Comparison of ENCODE assay signal across 8 cellular contexts in genomic region chr10:97640174-97640867, GRCh38. TPM values are rescaled to one million over a fixed set of nuclear protein-coding genes. Genes with fewer than 3 reads are reported as not detected.
DNase-seq lines count a peak whose midpoint lies in the region; ATAC-seq and TF ChIP-seq lines count a peak whose summit lies in the region.

Gene PI4K2A, plus strand, starts transcription at chr10:97640671. Its CDS starts 72 bp downstream, at chr10:97640743.

- peaks cover 9% of the 10 kb centered on the region for H3F3A ChIP-seq in SK-N-SH (replicated peaks; ENCODE audit: insufficient read depth)

- peak in 1 of 2 experiments; percentile 26; a peak in 1 of 4 replicates for TF ChIP-seq EP300 in SK-N-SH (IDR thresholded peaks at IDR 0.05; ENCODE audit: borderline replicate concordance in 1 of 2, low read depth in 1 of 2, low read length in 1 of 2)

- H3K4me2 ChIP-seq in SK-N-SH: peak within 1 kb of the TSS; percentile 91

- peak within 1 kb of the TSS; percentile 92 for H3K9ac ChIP-seq in SK-N-SH

- H3K9me3 Mint-ChIP-seq in activated naive CD4-positive, alpha-beta T cell treated with anti-CD3 and anti-CD28 coated beads, Interleukin-2, amount 10 ng/mL, durations not matched to agents 7 days and 5 days: no peaks in the 10 kb centered on the region

- ATAC-seq in HG02610 (IDR thresholded peaks at IDR 0.05; ENCODE audit: unreplicated experiment): peak; percentile 98

- peak within 1 kb of the TSS; percentile 79 to 81 for H3K27ac ChIP-seq in SK-N-SH (ENCODE audit: low read depth in 2 of 2, low read length in 1 of 2)

- peak; percentile 98 for DNase-seq in GM10248 (ENCODE audit: extremely low spot score)
- DNase-seq in NCI-H1092 (lab: John Stamatoyannopoulos, UW): peak; percentile 95
- DNase-seq in SK-N-SH: peak; percentile 98
- DNase-seq in activated naive CD4-positive, alpha-beta T cell treated with anti-CD3 and anti-CD28 coated beads, Interleukin-2, amount 10 ng/mL, durations not matched to agents 7 days and 5 days: peak; percentile 100
- DNase-seq in globus pallidus (ENCODE audit: low spot score): peak; percentile 98
- DNase-seq in nucleus accumbens (lab: John Stamatoyannopoulos, UW): peak; percentile 67 to 99 (median 97)
- DNase-seq in superior temporal gyrus (ENCODE audit: extremely low spot score): peak; percentile 99

- peak within 1 kb of the TSS; percentile 93 for H3K27ac Mint-ChIP-seq in activated naive CD4-positive, alpha-beta T cell treated with anti-CD3 and anti-CD28 coated beads, Interleukin-2, amount 10 ng/mL, durations not matched to agents 7 days and 5 days

- H3K9me3 ChIP-seq in SK-N-SH: no peaks in the 10 kb centered on the region

- no peaks in the 10 kb centered on the region for H3K27me3 ChIP-seq in SK-N-SH (ENCODE audit: insufficient read depth)

- H2AFZ ChIP-seq in SK-N-SH (ENCODE audit: low read depth): peak within 1 kb of the TSS; percentile 58; the same call in 1 of the 2 replicates

- peaks cover 4% of the 10 kb centered on the region for H3K27me3 Mint-ChIP-seq in activated naive CD4-positive, alpha-beta T cell treated with anti-CD3 and anti-CD28 coated beads, Interleukin-2, amount 10 ng/mL, durations not matched to agents 7 days and 5 days

- H3K4me3 ChIP-seq in SK-N-SH (ENCODE audit: low read depth in 2 of 2, low read length in 1 of 2): peak within 1 kb of the TSS; percentile 80 to 91

- H3K4me1 Mint-ChIP-seq in activated naive CD4-positive, alpha-beta T cell treated with anti-CD3 and anti-CD28 coated beads, Interleukin-2, amount 10 ng/mL, durations not matched to agents 7 days and 5 days: peaks cover 26% of the 10 kb centered on the region

- peak within 1 kb of the TSS; percentile 97 for H3K4me3 Mint-ChIP-seq in activated naive CD4-positive, alpha-beta T cell treated with anti-CD3 and anti-CD28 coated beads, Interleukin-2, amount 10 ng/mL, durations not matched to agents 7 days and 5 days

- peaks cover 10% of the 10 kb centered on the region for H3K36me3 Mint-ChIP-seq in activated naive CD4-positive, alpha-beta T cell treated with anti-CD3 and anti-CD28 coated beads, Interleukin-2, amount 10 ng/mL, durations not matched to agents 7 days and 5 days

- peaks cover 8 to 15% of the 10 kb centered on the region in 2 experiments for H3K36me3 ChIP-seq in SK-N-SH (replicated peaks in 1 of 2; ENCODE audit: control insufficient read depth in 1 of 2, insufficient read depth in 2 of 2, low read length in 1 of 2)

- peaks cover 45% of the 10 kb centered on the region for H3K79me2 ChIP-seq in SK-N-SH (ENCODE audit: insufficient read depth)

- WGBS in SK-N-SH (ENCODE audit: low lambda C conversion rate): under 1% methylated on average over 18 of the region's 54 CpGs

- CTCF ChIA-PET in GM10248 (lab: Yijun Ruan, JAX) (interaction anchor here (0.5 to 2.0 kb wide), 3 partner anchors 12 to 46 kb away, joined by 3 to 4 read pairs (median 3); partner anchors contain the start of gene AVPI1), SK-N-SH (lab: Yijun Ruan, JAX) (interaction anchor here (1.1 to 2.3 kb wide), 7 partner anchors 16 to 175 kb away, joined by 3 to 11 read pairs (median 3); partner anchors contain the start of gene ANKRD2)
- CTCF ChIA-PET in activated naive CD4-positive, alpha-beta T cell treated with anti-CD3 and anti-CD28 coated beads, Interleukin-2, amount 10 ng/mL, durations not matched to agents 7 days and 5 days (lab: Charles Lee): no interaction called here

- H3K9me2 ChIP-seq in SK-N-SH: no peaks in the 10 kb centered on the region

- TF ChIP-seq CTCF in GM10248 (IDR thresholded peaks at IDR 0.05; ENCODE audit: control extremely low read depth, extremely low read depth, low read depth, missing control alignments): no peak
- TF ChIP-seq CTCF in SK-N-SH (IDR thresholded peaks at IDR 0.05): no peak

- TF ChIP-seq RAD21 in SK-N-SH (IDR thresholded peaks at IDR 0.05; ENCODE audit: low read length): no peak

- POLR2A ChIA-PET in GM10248 (lab: Yijun Ruan, JAX) (no interaction called here), SK-N-SH (lab: Yijun Ruan, JAX) (interaction anchor here (0.9 to 1.0 kb wide), 3 partner anchors 12 to 47 kb away, joined by 3 read pairs; partner anchors contain the start of gene AVPI1)

- peaks cover 0 to 2% of the 10 kb centered on the region in 2 experiments; a peak in 1 of 4 replicates for H3K4me1 ChIP-seq in SK-N-SH (ENCODE audit: control insufficient read depth in 1 of 2, insufficient read depth in 2 of 2, low read depth in 1 of 2, low read length in 1 of 2)

- peaks cover 6% of the 10 kb centered on the region; the same call in 1 of the 2 replicates for H4K20me1 ChIP-seq in SK-N-SH (ENCODE audit: insufficient read depth)

TF ChIP-seq in SK-N-SH, 30 proteins besides CTCF, POLR2A, EP300 and RAD21 (continues in another document):
- TF ChIP-seq REST (IDR thresholded peaks at IDR 0.05; ENCODE audit: low read depth, low read length) (no peak), MXI1 (IDR thresholded peaks at IDR 0.05; ENCODE audit: low read depth, low read length) (peak; percentile 86), IRF3 (IDR thresholded peaks at IDR 0.05; ENCODE audit: low read depth, low read length) (peak; percentile 44; the same call in 1 of the 2 replicates), RXRA (IDR thresholded peaks at IDR 0.05; ENCODE audit: borderline replicate concordance, low read depth) (no peak), JUND (IDR thresholded peaks at IDR 0.05) (no peak), NRF1 (IDR thresholded peaks at IDR 0.05; ENCODE audit: low read depth, low read length) (peak; percentile 90), POLR2AphosphoS5 (IDR thresholded peaks at IDR 0.05; ENCODE audit: low read depth, low read length) (peak; percentile 20), GATA2 (CRISPR knock-in tag; IDR thresholded peaks at IDR 0.05) (no peak), RFX5 (IDR thresholded peaks at IDR 0.05; ENCODE audit: low read length) (peak; percentile 93), FOSL2 (IDR thresholded peaks at IDR 0.05; ENCODE audit: borderline replicate concordance, low read depth) (no peak), YY1 (IDR thresholded peaks at IDR 0.05; ENCODE audit: low read depth) (no peak), EZH2phosphoT487 (IDR thresholded peaks at IDR 0.05; ENCODE audit: borderline replicate concordance, low read depth) (no peak), FOXJ3 (CRISPR knock-in tag; IDR thresholded peaks at IDR 0.05) (no peak), TCF12 (IDR thresholded peaks at IDR 0.05) (no peak), TAF1 (IDR thresholded peaks at IDR 0.05; ENCODE audit: borderline replicate concordance, low read depth, low read length) (peak; percentile 77)
- TF ChIP-seq, protein P1, sequence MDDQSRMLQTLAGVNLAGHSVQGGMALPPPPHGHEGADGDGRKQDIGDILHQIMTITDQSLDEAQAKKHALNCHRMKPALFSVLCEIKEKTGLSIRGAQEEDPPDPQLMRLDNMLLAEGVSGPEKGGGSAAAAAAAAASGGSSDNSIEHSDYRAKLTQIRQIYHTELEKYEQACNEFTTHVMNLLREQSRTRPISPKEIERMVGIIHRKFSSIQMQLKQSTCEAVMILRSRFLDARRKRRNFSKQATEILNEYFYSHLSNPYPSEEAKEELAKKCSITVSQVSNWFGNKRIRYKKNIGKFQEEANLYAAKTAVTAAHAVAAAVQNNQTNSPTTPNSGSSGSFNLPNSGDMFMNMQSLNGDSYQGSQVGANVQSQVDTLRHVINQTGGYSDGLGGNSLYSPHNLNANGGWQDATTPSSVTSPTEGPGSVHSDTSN (IDR thresholded peaks at IDR 0.05): peak; percentile 63
- TF ChIP-seq, protein P2, sequence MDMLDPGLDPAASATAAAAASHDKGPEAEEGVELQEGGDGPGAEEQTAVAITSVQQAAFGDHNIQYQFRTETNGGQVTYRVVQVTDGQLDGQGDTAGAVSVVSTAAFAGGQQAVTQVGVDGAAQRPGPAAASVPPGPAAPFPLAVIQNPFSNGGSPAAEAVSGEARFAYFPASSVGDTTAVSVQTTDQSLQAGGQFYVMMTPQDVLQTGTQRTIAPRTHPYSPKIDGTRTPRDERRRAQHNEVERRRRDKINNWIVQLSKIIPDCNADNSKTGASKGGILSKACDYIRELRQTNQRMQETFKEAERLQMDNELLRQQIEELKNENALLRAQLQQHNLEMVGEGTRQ (IDR thresholded peaks at IDR 0.05; ENCODE audit: borderline replicate concordance, low read depth, low read length): no peak

RNA-seq across cellular contexts. Expression of gene PI4K2A, which starts in this region (rescaled TPM):
- 23.8 and 31.4 TPM in 2 replicates for polyA plus RNA-seq in SK-N-SH (2012; rRNA removed)
- 18.2 and 23.3 TPM in 2 replicates for polyA plus RNA-seq in SK-N-SH (2012; cell fraction: cytosol; rRNA removed)
- 22.7 and 27.9 TPM in 2 replicates for polyA plus RNA-seq in SK-N-SH (2012; cell fraction: nucleus; rRNA removed)

Comparison
In these comparisons a context has a peak if more than half of its experiments do, and no peak if none do; other contexts are left out.
1. Peak in every context shown above with its lines: DNase-seq, ATAC-seq, H3K4me3 ChIP-seq and H3K27ac ChIP-seq.